Comparison of ENCODE assay signal across 9 cellular contexts in the genomic region with DNA sequence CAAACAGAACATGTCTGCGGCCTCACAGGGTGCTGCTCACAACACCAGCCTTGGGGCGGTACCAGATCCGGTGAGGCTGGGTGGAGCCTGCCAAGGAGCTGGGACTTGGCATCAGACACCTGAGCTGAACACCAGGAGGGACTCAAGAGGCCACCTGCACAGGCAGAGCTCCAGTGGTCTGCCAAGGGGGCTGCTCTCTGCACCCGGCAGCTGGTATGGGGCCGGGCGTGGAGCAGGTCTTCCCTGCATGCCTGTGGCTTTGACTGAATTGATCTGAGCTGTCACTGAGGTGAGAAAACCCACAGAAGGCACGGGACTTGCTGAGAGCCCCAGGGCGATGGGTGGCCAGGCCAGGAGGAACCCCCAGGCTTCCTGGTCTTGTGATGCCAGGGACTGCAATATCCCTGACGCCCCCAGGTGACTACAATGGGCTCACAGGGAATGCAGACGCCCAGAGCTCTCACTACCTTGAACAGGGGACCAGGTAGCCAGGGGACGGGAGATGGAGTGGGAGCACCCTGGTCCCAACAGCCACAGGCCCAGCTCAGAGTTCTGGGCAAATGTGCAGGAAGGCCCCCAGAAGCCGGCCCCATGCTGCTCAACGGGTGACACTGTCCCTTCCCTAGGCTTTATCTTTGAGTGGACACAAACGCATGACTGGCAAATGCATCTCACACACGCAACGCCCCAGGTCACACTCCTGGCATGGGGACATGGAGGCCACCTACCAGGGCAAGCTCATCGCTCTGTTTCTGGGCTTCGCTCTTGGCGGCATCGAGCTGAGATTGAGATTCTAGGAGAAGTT. TPM values are rescaled to one million over a fixed set of nuclear protein-coding genes. Genes with fewer than 3 reads are reported as not detected.
DNase-seq lines count a peak whose midpoint lies in the region; ATAC-seq, FAIRE-seq and TF ChIP-seq lines count a peak whose summit lies in the region.
"Had no signal": no experiment of that assay in that cellular context is flagged by ENCODE, and none has a peak within 500 bp of the region (broad histone marks: within the 10 kb centered on the region; RNA-seq: fewer than 3 reads in every experiment).

No MANE protein-coding gene starts in this region.

- peak; percentile 78 for DNase-seq in DMS79 (lab: John Stamatoyannopoulos, UW)
- DNase-seq in NCI-H1105 treated with DMSO at 0.1 percent for 48 hours (lab: John Stamatoyannopoulos, UW), result peak; percentile 81
- peak in 6 of 10 donors; percentile 9 to 39 (median 24) for DNase-seq in dorsolateral prefrontal cortex
- peak; percentile 50 to 81 (median 67) for DNase-seq in pancreas
- DNase-seq in SKM-1 treated with dmso at 0.1 percent for 144 hours (lab: John Stamatoyannopoulos, UW; ENCODE audit: unreplicated experiment), result no peak

- intact Hi-C loops in dorsolateral prefrontal cortex (cut with DNase I) (loop anchor here (5.0 to 10.0 kb wide), 2 partner anchors 81 to 113 kb away; no protein-coding TSS in a partner anchor), pancreas (cut with DNase I) (loop anchor here in 2 of 3 donors (5.0 to 10.0 kb wide), 2 partner anchors 76 to 83 kb away; a partner anchor contains a TSS)

- 62 to 66% methylated on average over 20 of the region's 20 CpGs for WGBS in pancreas, 2 donors

- H3K4me3 ChIP-seq in dorsolateral prefrontal cortex (peak overlapping the region in 1 of 59 donors; percentile 13), pancreas (no peak overlapping the region)
- H3K4me3 ChIP-seq: heart left ventricle had no signal

- H3K4me1 ChIP-seq in pancreas, result peaks cover 11 to 33% (median 16%) of the 10 kb centered on the region in 3 donors

- H3K36me3 ChIP-seq in pancreas, result peaks cover 13 to 80% (median 75%) of the 10 kb centered on the region in 3 donors

- peak in 3 of 4 donors; percentile 4 to 19 (median 11) for ATAC-seq in pancreas
- ATAC-seq in GM18858 (IDR thresholded peaks at IDR 0.05; ENCODE audit: unreplicated experiment), result no peak
- ATAC-seq in HG03280 (IDR thresholded peaks at IDR 0.05; ENCODE audit: unreplicated experiment), result no peak

- TF ChIP-seq CTCF in dorsolateral prefrontal cortex (IDR thresholded peaks at IDR 0.05 in 54 of 56, conservative IDR thresholded peaks at IDR 0.05 in 2 of 56; ENCODE audit: low read depth in 1 of 56, partially characterized antibody in 56 of 56) (peak in 6 of 56 donors; percentile 1 to 34 (median 12)), pancreas (IDR thresholded peaks at IDR 0.05) (no peak)

- H3K9me3 ChIP-seq in pancreas, result no peaks in the 10 kb centered on the region
- H3K9me3 ChIP-seq: heart left ventricle had no signal

- FAIRE-seq in pancreas (lab: Jason Lieb, UNC), result no peak
- FAIRE-seq: urothelium cell line had no signal

- H3K27me3 ChIP-seq in dorsolateral prefrontal cortex (no peaks in the 10 kb centered on the region), pancreas (no peaks in the 10 kb centered on the region)
- H3K27me3 ChIP-seq: heart left ventricle had no signal

- H3K27ac ChIP-seq in dorsolateral prefrontal cortex (peak overlapping the region in 2 of 59 donors; percentile 18), pancreas (no peak overlapping the region)

RNA-seq across cellular contexts. Expression of a gene that starts 48.2 kb away (rescaled TPM):
- total RNA-seq in dorsolateral prefrontal cortex (100 to 1,000 TPM; 105 to 421 (median 232) TPM), pancreas (100 to 1,000 TPM; 172 to 192 (median 182) TPM)
- 100 to 1,000 TPM; 138 to 242 TPM for polyA plus RNA-seq in pancreas

Comparison
In these comparisons a context has a peak if more than half of its experiments do, and no peak if none do; other contexts are left out.
1. ATAC-seq: peak in pancreas (3 of 4); none in GM18858 (single experiment) and HG03280 (single experiment).